40 cellular contexts compared by ENCODE assay signal in genomic region chr5:25423271-25423670, GRCh38.
"Had no signal": no experiment of that assay in that cellular context is flagged by ENCODE, and none has a peak within 500 bp of the region (broad histone marks: within the 10 kb centered on the region; RNA-seq: fewer than 3 reads in every experiment).

No MANE protein-coding gene starts in this region.

- H3K36me3 Mint-ChIP-seq: activated naive CD4-positive, alpha-beta T cell treated with anti-CD3 and anti-CD28 coated beads, Interleukin-2, amount 10 ng/mL, durations not matched to agents 7 days and 5 days; activated naive CD4-positive, alpha-beta T cell treated with anti-CD3 and anti-CD28 coated beads, Interleukin-2, amount 50 U/mL, for 24 hours; activated naive CD4-positive, alpha-beta T cell treated with anti-CD3 and anti-CD28 coated beads, Interleukin-2, amount 50 U/mL, for 72 hours; activated naive CD8-positive, alpha-beta T cell; activated naive CD8-positive, alpha-beta T cell treated with anti-CD3 and anti-CD28 coated beads for 36 hours; activated naive CD8-positive, alpha-beta T cell treated with anti-CD3 and anti-CD28 coated beads, Interleukin-2, amount 10 ng/mL, durations not matched to agents 7 days and 5 days; brain had no signal

- H3K4me1 ChIP-seq: adrenal gland, ascending aorta, body of pancreas, breast epithelium had no signal

- H3K4me3 Mint-ChIP-seq: activated naive CD4-positive, alpha-beta T cell treated with anti-CD3 and anti-CD28 coated beads for 36 hours; activated naive CD4-positive, alpha-beta T cell treated with anti-CD3 and anti-CD28 coated beads, Interleukin-2, amount 10 ng/mL, durations not matched to agents 7 days and 5 days; activated naive CD4-positive, alpha-beta T cell treated with anti-CD3 and anti-CD28 coated beads, Interleukin-2, amount 50 U/mL, for 24 hours; activated naive CD8-positive, alpha-beta T cell; activated naive CD8-positive, alpha-beta T cell treated with anti-CD3 and anti-CD28 coated beads for 36 hours; activated naive CD8-positive, alpha-beta T cell treated with anti-CD3 and anti-CD28 coated beads, Interleukin-2, amount 10 ng/mL, durations not matched to agents 7 days and 5 days; activated naive CD8-positive, alpha-beta T cell treated with anti-CD3 and anti-CD28 coated beads, Interleukin-2, amount 50 U/mL, for 24 hours; activated T-cell treated with anti-CD3 and anti-CD28 coated beads, Interleukin-2, amount 50 U/mL, for 24 hours; activated T-cell treated with anti-CD3 and anti-CD28 coated beads, Interleukin-2, amount 50 U/mL, for 4 hours; activated T-cell treated with anti-CD3 and anti-CD28 coated beads, Interleukin-2, amount 50 U/mL, for 72 hours; activated T-helper 1 cell treated with anti-CD3 and anti-CD28 coated beads, Interleukin-12 subunit alpha, Interleukin-12 subunit beta, Interleukin-2, Interleukin-4 antibody, amounts not matched to agents 30 ng/mL and 10 ng/mL and 1 ng/mL, durations not matched to agents 14 hours and 24 hours and 36 hours; activated T-helper 17 cell treated with anti-CD3 and anti-CD28 coated beads, Interleukin-2, amount 50 U/mL, for 72 hours; brain; central memory CD8-positive, alpha-beta T cell had no signal

- DNase-seq: activated effector memory CD4-positive, alpha-beta T cell treated with anti-CD3 and anti-CD28 coated beads, Interleukin-2, amount 50 U/mL, for 16 hours; activated effector memory CD4-positive, alpha-beta T cell treated with Interleukin-2 at 50 U/mL for 16 hours; activated gamma-delta T cell; activated gamma-delta T cell treated with Interleukin-2 at 50 U/mL for 16 hours; activated naive CD4-positive, alpha-beta T cell; activated naive CD4-positive, alpha-beta T cell treated with anti-CD3 and anti-CD28 coated beads for 36 hours; activated naive CD4-positive, alpha-beta T cell treated with anti-CD3 and anti-CD28 coated beads, Interleukin-2, amount 10 ng/mL, durations not matched to agents 7 days and 5 days; activated naive CD4-positive, alpha-beta T cell treated with anti-CD3 and anti-CD28 coated beads, Interleukin-2, amount 50 U/mL, for 16 hours; activated naive CD4-positive, alpha-beta T cell treated with Interleukin-2 at 50 U/mL for 16 hours; activated naive CD8-positive, alpha-beta T cell treated with anti-CD3 and anti-CD28 coated beads for 36 hours; activated naive CD8-positive, alpha-beta T cell treated with anti-CD3 and anti-CD28 coated beads, Interleukin-2, amount 10 ng/mL, durations not matched to agents 7 days and 5 days; activated naive CD8-positive, alpha-beta T cell treated with anti-CD3 and anti-CD28 coated beads, Interleukin-2, amount 50 U/mL, for 24 hours; activated T-cell treated with anti-CD3 and anti-CD28 coated beads, Interleukin-2, amount 50 U/mL, for 1 hour; activated T-cell treated with anti-CD3 and anti-CD28 coated beads, Interleukin-2, amount 50 U/mL, for 24 hours; activated T-cell treated with anti-CD3 and anti-CD28 coated beads, Interleukin-2, amount 50 U/mL, for 4 hours; activated T-cell treated with anti-CD3 and anti-CD28 coated beads, Interleukin-2, amount 50 U/mL, for 48 hours; activated T-cell treated with anti-CD3 and anti-CD28 coated beads, Interleukin-2, amount 50 U/mL, for 72 hours; adrenal gland; amniotic stem cell; amygdala; anterior cingulate cortex; aorta; body of pancreas; brain microvascular endothelial cell; caudate nucleus; central memory CD4-positive, alpha-beta T cell; cerebellar nuclear complex had no signal

- H3K4me3 ChIP-seq: adrenal gland, ascending aorta, body of pancreas, breast epithelium, cardiac muscle cell had no signal

- H3K9me3 ChIP-seq: adrenal gland, ascending aorta, body of pancreas, breast epithelium had no signal

- H3K27me3 Mint-ChIP-seq: activated naive CD4-positive, alpha-beta T cell treated with anti-CD3 and anti-CD28 coated beads, Interleukin-2, amount 10 ng/mL, durations not matched to agents 7 days and 5 days; activated naive CD4-positive, alpha-beta T cell treated with anti-CD3 and anti-CD28 coated beads, Interleukin-2, amount 50 U/mL, for 24 hours; activated naive CD8-positive, alpha-beta T cell; activated naive CD8-positive, alpha-beta T cell treated with anti-CD3 and anti-CD28 coated beads for 36 hours; activated naive CD8-positive, alpha-beta T cell treated with anti-CD3 and anti-CD28 coated beads, Interleukin-2, amount 10 ng/mL, durations not matched to agents 7 days and 5 days; activated naive CD8-positive, alpha-beta T cell treated with anti-CD3 and anti-CD28 coated beads, Interleukin-2, amount 50 U/mL, for 24 hours; activated T-cell treated with anti-CD3 and anti-CD28 coated beads, Interleukin-2, amount 50 U/mL, for 24 hours; activated T-helper 17 cell treated with anti-CD3 and anti-CD28 coated beads, Interleukin-2, amount 50 U/mL, for 72 hours; central memory CD8-positive, alpha-beta T cell had no signal

- FAIRE-seq: astrocyte, bronchial epithelial cell had no signal

- H3K27ac ChIP-seq: adrenal gland, ascending aorta, body of pancreas, brain microvascular endothelial cell, breast epithelium, cardiac muscle cell had no signal

- H3K36me3 ChIP-seq: adrenal gland, ascending aorta, brain microvascular endothelial cell, breast epithelium, cardiac muscle cell had no signal

- H3K4me1 Mint-ChIP-seq: activated naive CD4-positive, alpha-beta T cell treated with anti-CD3 and anti-CD28 coated beads, Interleukin-2, amount 10 ng/mL, durations not matched to agents 7 days and 5 days; activated naive CD4-positive, alpha-beta T cell treated with anti-CD3 and anti-CD28 coated beads, Interleukin-2, amount 50 U/mL, for 24 hours; activated naive CD8-positive, alpha-beta T cell treated with anti-CD3 and anti-CD28 coated beads for 36 hours; activated naive CD8-positive, alpha-beta T cell treated with anti-CD3 and anti-CD28 coated beads, Interleukin-2, amount 10 ng/mL, durations not matched to agents 7 days and 5 days; activated naive CD8-positive, alpha-beta T cell treated with anti-CD3 and anti-CD28 coated beads, Interleukin-2, amount 50 U/mL, for 24 hours; activated T-helper 17 cell treated with anti-CD3 and anti-CD28 coated beads, Interleukin-2, amount 50 U/mL, for 72 hours; brain; central memory CD8-positive, alpha-beta T cell had no signal

- ATAC-seq: activated naive CD4-positive, alpha-beta T cell treated with anti-CD3 and anti-CD28 coated beads, Interleukin-2, amount 50 U/mL, for 72 hours; activated naive CD8-positive, alpha-beta T cell treated with anti-CD3 and anti-CD28 coated beads, Interleukin-2, amount 50 U/mL, for 24 hours; activated T-cell treated with anti-CD3 and anti-CD28 coated beads, Interleukin-2, amount 50 U/mL, for 4 hours; activated T-cell treated with anti-CD3 and anti-CD28 coated beads, Interleukin-2, amount 50 U/mL, for 72 hours; activated T-helper 17 cell treated with anti-CD3 and anti-CD28 coated beads, Interleukin-2, amount 50 U/mL, for 72 hours; body of pancreas had no signal

- H3K9me3 Mint-ChIP-seq: activated naive CD4-positive, alpha-beta T cell treated with anti-CD3 and anti-CD28 coated beads for 36 hours; activated T-helper 1 cell treated with anti-CD3 and anti-CD28 coated beads, Interleukin-12 subunit alpha, Interleukin-12 subunit beta, Interleukin-2, Interleukin-4 antibody, amounts not matched to agents 30 ng/mL and 10 ng/mL and 1 ng/mL, durations not matched to agents 14 hours and 24 hours and 36 hours had no signal

- H3K27ac Mint-ChIP-seq: activated naive CD4-positive, alpha-beta T cell treated with anti-CD3 and anti-CD28 coated beads for 36 hours; activated naive CD4-positive, alpha-beta T cell treated with anti-CD3 and anti-CD28 coated beads, Interleukin-2, amount 10 ng/mL, durations not matched to agents 7 days and 5 days; activated naive CD4-positive, alpha-beta T cell treated with anti-CD3 and anti-CD28 coated beads, Interleukin-2, amount 50 U/mL, for 24 hours; activated naive CD4-positive, alpha-beta T cell treated with anti-CD3 and anti-CD28 coated beads, Interleukin-2, amount 50 U/mL, for 72 hours; activated naive CD8-positive, alpha-beta T cell; activated naive CD8-positive, alpha-beta T cell treated with anti-CD3 and anti-CD28 coated beads for 36 hours; activated naive CD8-positive, alpha-beta T cell treated with anti-CD3 and anti-CD28 coated beads, Interleukin-2, amount 10 ng/mL, durations not matched to agents 7 days and 5 days; activated naive CD8-positive, alpha-beta T cell treated with anti-CD3 and anti-CD28 coated beads, Interleukin-2, amount 50 U/mL, for 24 hours; activated T-cell treated with anti-CD3 and anti-CD28 coated beads, Interleukin-2, amount 50 U/mL, for 24 hours; activated T-cell treated with anti-CD3 and anti-CD28 coated beads, Interleukin-2, amount 50 U/mL, for 72 hours; activated T-helper 1 cell treated with anti-CD3 and anti-CD28 coated beads, Interleukin-12 subunit alpha, Interleukin-12 subunit beta, Interleukin-2, Interleukin-4 antibody, amounts not matched to agents 30 ng/mL and 10 ng/mL and 1 ng/mL, durations not matched to agents 14 hours and 24 hours and 36 hours; activated T-helper 17 cell treated with anti-CD3 and anti-CD28 coated beads, Interleukin-2, amount 50 U/mL, for 72 hours; activated T-helper 2 cell treated with anti-CD3 and anti-CD28 coated beads, Interferon-gamma antibody, Interleukin-2, Interleukin-4, amounts not matched to agents 10 μg/mL and 5 μg/mL and 100 μg/mL, durations not matched to agents 14 hours and 24 hours and 36 hours; brain had no signal

- H3K27me3 ChIP-seq: adrenal gland, ascending aorta, body of pancreas, brain microvascular endothelial cell, breast epithelium, cardiac muscle cell had no signal
